ENCODE assay signal across 8 cellular contexts in the genomic region with DNA sequence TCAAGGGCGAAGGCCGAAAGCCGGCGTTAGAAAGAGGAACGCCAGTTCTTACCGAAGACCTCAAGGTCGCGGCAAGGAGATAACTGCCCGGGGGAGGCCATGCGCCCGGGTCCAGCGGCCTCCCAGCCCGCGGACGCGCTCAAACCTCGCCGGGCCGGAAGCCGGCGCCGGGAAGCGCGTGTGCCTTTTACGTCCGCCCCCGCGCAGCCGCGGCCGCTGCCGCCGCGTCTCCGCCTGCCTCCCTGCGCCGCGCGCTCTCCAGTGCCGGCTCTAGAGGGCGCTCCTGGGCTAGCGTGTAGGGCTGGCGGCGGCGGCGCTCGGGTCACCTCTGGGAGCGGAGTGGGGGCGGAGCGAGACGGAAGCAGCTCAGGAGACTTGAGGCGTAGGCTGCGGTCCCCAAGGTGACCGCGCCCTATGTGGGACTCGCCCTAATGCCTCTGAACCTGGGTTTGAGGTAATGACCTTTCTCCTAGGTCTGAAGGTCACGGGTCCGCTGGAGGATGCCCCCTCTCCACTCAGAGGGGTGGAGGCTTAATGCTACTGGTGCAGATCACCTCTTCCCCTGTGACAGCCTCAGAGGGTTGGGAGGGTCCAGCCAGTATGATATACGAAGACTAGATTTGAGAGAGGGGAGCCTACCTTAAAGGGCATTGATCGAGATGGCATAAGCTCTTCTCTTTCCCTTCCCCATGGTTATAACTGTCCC. TPM values are rescaled to one million over a fixed set of nuclear protein-coding genes. Genes with fewer than 3 reads are reported as not detected.
A peak's percentile ranks its signal among the peaks of the same experiment; 100 is the strongest.
DNase-seq lines count a peak whose midpoint lies in the region; ATAC-seq and TF ChIP-seq lines count a peak whose summit lies in the region.

No MANE protein-coding gene starts in this region.

- H3K9me3 ChIP-seq in DND-41 (ENCODE audit: insufficient read depth, low read length, severe bottlenecking) (no peaks in the 10 kb centered on the region), Karpas-422 (ENCODE audit: low read length) (no peaks in the 10 kb centered on the region), neuron (ENCODE audit: low read length) (no peaks in the 10 kb centered on the region)

- peaks cover 25% of the 10 kb centered on the region for H3K36me3 ChIP-seq in DND-41 (ENCODE audit: insufficient read depth, low read length)
- H3K36me3 ChIP-seq in Karpas-422 (ENCODE audit: insufficient read depth, low read length) = peaks cover 17% of the 10 kb centered on the region; the same call in 1 of the 2 replicates
- peaks cover 9% of the 10 kb centered on the region for H3K36me3 ChIP-seq in neuron (ENCODE audit: insufficient read depth, low read length)

- peak overlapping the region; percentile 88 for H3K9ac ChIP-seq in DND-41 (ENCODE audit: low read depth, low read length)
- peak overlapping the region; percentile 95 for H3K9ac ChIP-seq in Karpas-422 (ENCODE audit: low read length)

- DNase-seq in DND-41 = peak; percentile 87
- DNase-seq in Karpas-422 = peak; percentile 92
- peak; percentile 92 for DNase-seq in RPMI8226
- DNase-seq in activated effector memory CD4-positive, alpha-beta T cell treated with anti-CD3 and anti-CD28 coated beads, Interleukin-2, amount 50 U/mL, for 16 hours = peak; percentile 95
- DNase-seq in foreskin fibroblast = peak; percentile 76 to 92
- peak; percentile 51 for DNase-seq in stromal cell of bone marrow (ENCODE audit: low read depth)

- H4K20me1 ChIP-seq in DND-41 (ENCODE audit: insufficient read depth, low read length) = peaks cover 18% of the 10 kb centered on the region
- peaks cover 11% of the 10 kb centered on the region for H4K20me1 ChIP-seq in Karpas-422 (ENCODE audit: insufficient read depth, low read depth, low read length)

- ATAC-seq in DND-41 (ENCODE audit: insufficient read depth, low read depth) (peak; percentile 70), GM21737 (IDR thresholded peaks at IDR 0.05; ENCODE audit: unreplicated experiment) (peak; percentile 78)

- H3K9me2 ChIP-seq in Karpas-422 (replicated peaks; ENCODE audit: insufficient read depth, low read length) = no peaks in the 10 kb centered on the region

- H3K4me1 ChIP-seq in DND-41 (ENCODE audit: insufficient read depth, low read length) = peaks cover 15% of the 10 kb centered on the region
- peaks cover 10% of the 10 kb centered on the region for H3K4me1 ChIP-seq in Karpas-422 (ENCODE audit: low read length)
- peaks cover 3% of the 10 kb centered on the region for H3K4me1 ChIP-seq in neuron (ENCODE audit: insufficient read depth, low read length)

- H3K27me3 ChIP-seq in DND-41 (ENCODE audit: insufficient read depth, low read length, poor library complexity) (no peaks in the 10 kb centered on the region), Karpas-422 (ENCODE audit: low read length) (no peaks in the 10 kb centered on the region), neuron (ENCODE audit: insufficient read depth, low read length) (no peaks in the 10 kb centered on the region)

- TF ChIP-seq CTCF in DND-41 (IDR thresholded peaks at IDR 0.05; ENCODE audit: borderline replicate concordance, extremely low read depth, low read length, poor library complexity, severe bottlenecking) (peak; percentile 80), foreskin fibroblast (IDR thresholded peaks at IDR 0.05; ENCODE audit: low read depth, low read length) (peak; percentile 57)

- H3K4me3 ChIP-seq in DND-41 (ENCODE audit: low read depth in 1 of 2, low read length in 2 of 2) (peak overlapping the region; percentile 91 to 97), Karpas-422 (ENCODE audit: low read length) (peak overlapping the region; percentile 90), foreskin fibroblast (ENCODE audit: low read depth in 1 of 2, low read length in 2 of 2) (peak overlapping the region; percentile 75 to 79), neuron (ENCODE audit: low read length) (peak overlapping the region; percentile 95)

- peak overlapping the region; percentile 99 for H3K27ac ChIP-seq in DND-41 (ENCODE audit: low read length)
- H3K27ac ChIP-seq in Karpas-422 (ENCODE audit: low read length) = peak overlapping the region; percentile 83

- H3K4me2 ChIP-seq in DND-41 (ENCODE audit: insufficient read depth, low read length) (peak overlapping the region; percentile 97), Karpas-422 (ENCODE audit: low read depth, low read length, poor library complexity, severe bottlenecking) (peak overlapping the region; percentile 63)

- H3K79me2 ChIP-seq in DND-41 (ENCODE audit: insufficient read depth, low read length) (peaks cover 18% of the 10 kb centered on the region), Karpas-422 (ENCODE audit: low read length) (0 out of 2 replicates have a peak, but pooled peaks cover 3% of the 10 kb centered on the region)

- H2AFZ ChIP-seq in DND-41 (ENCODE audit: low read depth, low read length) (peak overlapping the region; percentile 63), Karpas-422 (ENCODE audit: low read length) (no peak overlapping the region), neuron (ENCODE audit: low read depth, low read length) (no peak overlapping the region)

RNA-seq across cellular contexts. Expression of gene SLC25A5, which starts 0.8 kb away (rescaled TPM):
- total RNA-seq in Karpas-422 (2014; rRNA removed; shearing (Covaris generic); ENCODE audit: low replicate concordance) = 364 and 450 TPM in 2 replicates

Comparison
In these comparisons a context has a peak if more than half of its experiments do, and no peak if none do; other contexts are left out.
1. Peak in every context shown above with its lines: DNase-seq, ATAC-seq, H3K4me3 ChIP-seq and H3K27ac ChIP-seq.